18 cellular contexts compared by ENCODE assay signal in genomic region chr18:49441338-49441938, GRCh38. TPM values are rescaled to one million over a fixed set of nuclear protein-coding genes. Genes with fewer than 3 reads are reported as not detected.
DNase-seq lines count a peak whose midpoint lies in the region; ATAC-seq and TF ChIP-seq lines count a peak whose summit lies in the region.
"Had no signal": no experiment of that assay in that cellular context is flagged by ENCODE, and none has a peak within 500 bp of the region (broad histone marks: within the 10 kb centered on the region; RNA-seq: fewer than 3 reads in every experiment).

No MANE protein-coding gene starts in this region.

- peaks cover 16% of the 10 kb centered on the region for H3K4me1 Mint-ChIP-seq in activated naive CD8-positive, alpha-beta T cell treated with anti-CD3 and anti-CD28 coated beads, Interleukin-2, amount 50 U/mL, for 24 hours
- peaks cover 32% of the 10 kb centered on the region for H3K4me1 Mint-ChIP-seq in activated naive CD8-positive, alpha-beta T cell treated with anti-CD3 and anti-CD28 coated beads for 36 hours

- no peaks in the 10 kb centered on the region for H3K9me3 Mint-ChIP-seq in activated naive CD8-positive, alpha-beta T cell treated with anti-CD3 and anti-CD28 coated beads, Interleukin-2, amount 50 U/mL, for 24 hours
- H3K9me3 Mint-ChIP-seq in activated naive CD8-positive, alpha-beta T cell treated with anti-CD3 and anti-CD28 coated beads for 36 hours: peaks cover 3% of the 10 kb centered on the region
- H3K9me3 Mint-ChIP-seq: CD8-positive, alpha-beta memory T cell had no signal

- intact Hi-C loops in spleen (cut with DNase I; ENCODE audit: low total_unique reads): no loop called here

- H3K36me3 Mint-ChIP-seq in activated naive CD8-positive, alpha-beta T cell treated with anti-CD3 and anti-CD28 coated beads, Interleukin-2, amount 50 U/mL, for 24 hours (ENCODE audit: low read depth): peaks cover 5% of the 10 kb centered on the region
- peaks cover 15% of the 10 kb centered on the region for H3K36me3 Mint-ChIP-seq in activated naive CD8-positive, alpha-beta T cell treated with anti-CD3 and anti-CD28 coated beads for 36 hours

- H3K4me3 ChIP-seq in coronary artery (no peak overlapping the region), spleen (no peak overlapping the region)
- H3K4me3 ChIP-seq: PC-9, SJCRH30 had no signal

- H3K4me1 ChIP-seq in spleen: peaks cover 0 to 13% (median 0%) of the 10 kb centered on the region in 6 donors
- H3K4me1 ChIP-seq: SJCRH30 had no signal

- no peak overlapping the region for H3K4me3 Mint-ChIP-seq in activated naive CD8-positive, alpha-beta T cell treated with anti-CD3 and anti-CD28 coated beads, Interleukin-2, amount 50 U/mL, for 24 hours
- H3K4me3 Mint-ChIP-seq in activated naive CD8-positive, alpha-beta T cell treated with anti-CD3 and anti-CD28 coated beads for 36 hours: no peak overlapping the region
- H3K4me3 Mint-ChIP-seq: CD8-positive, alpha-beta memory T cell had no signal

- ATAC-seq in activated naive CD8-positive, alpha-beta T cell treated with anti-CD3 and anti-CD28 coated beads, Interleukin-2, amount 50 U/mL, for 24 hours: peak; percentile 28
- peak; percentile 56 for ATAC-seq in left lobe of liver
- no peak for ATAC-seq in HG02588 (IDR thresholded peaks at IDR 0.05; ENCODE audit: unreplicated experiment)

- 90 to 95% (median 94%) methylated on average over 7 of the region's 7 CpGs for WGBS in spleen, 5 donors

- DNase-seq in NCI-H2171 treated with DMSO at 0.1 percent for 48 hours (lab: John Stamatoyannopoulos, UW): peak; percentile 4
- no peak for DNase-seq in NCI-H2171 (lab: John Stamatoyannopoulos, UW)
- DNase-seq in activated naive CD8-positive, alpha-beta T cell treated with anti-CD3 and anti-CD28 coated beads, Interleukin-2, amount 50 U/mL, for 24 hours: no peak
- no peak for DNase-seq in activated naive CD8-positive, alpha-beta T cell treated with anti-CD3 and anti-CD28 coated beads for 36 hours
- DNase-seq in left lobe of liver (ENCODE audit: low spot score): no peak
- no peak for DNase-seq in coronary artery (ENCODE audit: low spot score)
- no peak for DNase-seq in spleen
- DNase-seq: AML-193; C1 segment of cervical spinal cord; CD8-positive, alpha-beta memory T cell; IMR-90; NCI-H1436; NCI-H187 treated with DMSO at 0.1 percent for 48 hours; NCI-H524 treated with DMSO at 0.1 percent for 48 hours; PC-9; RPMI8226; SJCRH30 had no signal

- no peak for TF ChIP-seq CTCF in coronary artery (IDR thresholded peaks at IDR 0.05)
- no peak for TF ChIP-seq CTCF in spleen (IDR thresholded peaks at IDR 0.05 in 8 of 11, conservative IDR thresholded peaks at IDR 0.05 in 3 of 11)

- TF ChIP-seq POLR2A in spleen (IDR thresholded peaks at IDR 0.05): no peak

- H3K27ac Mint-ChIP-seq in activated naive CD8-positive, alpha-beta T cell treated with anti-CD3 and anti-CD28 coated beads, Interleukin-2, amount 50 U/mL, for 24 hours: no peak overlapping the region
- H3K27ac Mint-ChIP-seq in activated naive CD8-positive, alpha-beta T cell treated with anti-CD3 and anti-CD28 coated beads for 36 hours: no peak overlapping the region

- H3K9me3 ChIP-seq in spleen: peaks cover 0 to 14% (median 5%) of the 10 kb centered on the region in 8 donors
- H3K9me3 ChIP-seq: SJCRH30 had no signal

- no peak overlapping the region for H3K27ac ChIP-seq in coronary artery
- no peak overlapping the region for H3K27ac ChIP-seq in spleen
- H3K27ac ChIP-seq: PC-9, SJCRH30 had no signal

- H3K27me3 ChIP-seq in spleen (replicated peaks in 1 of 7): no peaks in the 10 kb centered on the region
- H3K27me3 ChIP-seq: SJCRH30 had no signal

- no peaks in the 10 kb centered on the region for H3K27me3 Mint-ChIP-seq in activated naive CD8-positive, alpha-beta T cell treated with anti-CD3 and anti-CD28 coated beads, Interleukin-2, amount 50 U/mL, for 24 hours
- no peaks in the 10 kb centered on the region for H3K27me3 Mint-ChIP-seq in activated naive CD8-positive, alpha-beta T cell treated with anti-CD3 and anti-CD28 coated beads for 36 hours
- H3K27me3 Mint-ChIP-seq: CD8-positive, alpha-beta memory T cell had no signal

- H3K36me3 ChIP-seq in spleen: peaks cover 0 to under 1% (median 0%) of the 10 kb centered on the region in 6 donors
- H3K36me3 ChIP-seq: SJCRH30 had no signal

RNA-seq across cellular contexts. Expression of gene DYM, which starts 19.0 kb away (rescaled TPM):
- 10 to 100 TPM; 69.0 TPM for total RNA-seq in activated naive CD8-positive, alpha-beta T cell treated with anti-CD3 and anti-CD28 coated beads for 36 hours
- 28.5 TPM for total RNA-seq in left lobe of liver
- total RNA-seq in spleen: 100 to 1,000 TPM in 1 of 7 donors, 10 to 100 TPM in 6; 54.5 to 115 (median 70.7) TPM
- polyA plus RNA-seq in spleen: 10 to 100 TPM; 11.6 to 15.0 (median 11.8) TPM

RNA-seq across cellular contexts. Expression of gene C18orf32, which starts 45.6 kb away (rescaled TPM):
- 10 to 100 TPM; 19.6 to 21.8 TPM for total RNA-seq in activated naive CD8-positive, alpha-beta T cell treated with anti-CD3 and anti-CD28 coated beads for 36 hours
- total RNA-seq in left lobe of liver (30.0 TPM), spleen (10 to 100 TPM; 33.3 to 46.0 (median 40.1) TPM)
- 10 to 100 TPM; 40.6 to 66.7 (median 65.5) TPM for polyA plus RNA-seq in spleen

RNA-seq across cellular contexts. Expression of gene RPL17, which starts 50.8 kb away (rescaled TPM):
- total RNA-seq in activated naive CD8-positive, alpha-beta T cell treated with anti-CD3 and anti-CD28 coated beads for 36 hours: 1,000 to 10,000 TPM; 2,151 to 2,166 TPM
- total RNA-seq in left lobe of liver (418 TPM), spleen (1,000 to 10,000 TPM; 1,238 to 2,185 (median 1,486) TPM)
- polyA plus RNA-seq in spleen: 1,000 to 10,000 TPM; 4,194 to 5,056 (median 4,968) TPM
